ENCODE assay signal across 15 cellular contexts in the genomic region with DNA sequence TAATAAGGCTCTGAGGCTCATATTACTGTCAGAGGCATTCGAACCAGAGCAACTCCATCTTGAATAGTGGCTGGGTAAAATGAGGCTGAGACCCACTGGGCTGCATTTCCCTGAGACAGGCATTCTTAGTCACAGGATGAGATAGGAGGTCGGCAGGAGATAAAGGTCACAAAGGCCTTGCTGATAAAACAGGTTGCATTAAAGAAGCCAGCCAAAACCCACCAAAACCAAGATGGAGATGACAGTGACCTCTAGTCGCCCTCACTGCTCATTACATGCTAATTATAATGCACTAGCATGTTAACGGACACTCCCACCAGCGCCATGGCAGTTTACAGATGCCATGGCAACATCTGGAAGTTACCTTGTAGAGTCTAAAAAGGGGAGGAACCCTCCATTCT. TPM values are rescaled to one million over a fixed set of nuclear protein-coding genes. Genes with fewer than 3 reads are reported as not detected.
DNase-seq lines count a peak whose midpoint lies in the region; ATAC-seq, FAIRE-seq and TF ChIP-seq lines count a peak whose summit lies in the region.
"Had no signal": no experiment of that assay in that cellular context is flagged by ENCODE, and none has a peak within 500 bp of the region (broad histone marks: within the 10 kb centered on the region; RNA-seq: fewer than 3 reads in every experiment).

No MANE protein-coding gene starts in this region.

- H4K8ac ChIP-seq in mesendoderm (ENCODE audit: low read depth, low read length): no peak overlapping the region

- H3K27ac ChIP-seq in K562 (ENCODE audit: extremely low read depth, low read depth, low read length) (no peak overlapping the region), mesendoderm (ENCODE audit: low read depth, low read length) (no peak overlapping the region)
- H3K27ac ChIP-seq: BLaER1 treated with 17β-estradiol and CSF1 and Interleukin-3, amounts not matched to agents 10 nM and 100 nM had no signal

- H2BK15ac ChIP-seq in mesendoderm (replicated peaks; ENCODE audit: low read depth): no peak overlapping the region

- no peak overlapping the region for H2BK5ac ChIP-seq in mesendoderm (ENCODE audit: low read length)

- H3K27me3 ChIP-seq in K562 (ENCODE audit: control insufficient read depth in 2 of 2, insufficient read depth in 2 of 2, low read length in 2 of 2) (no peaks in the 10 kb centered on the region; a peak in 1 of 5 replicates), mesendoderm (ENCODE audit: insufficient read depth, low read length, poor library complexity) (no peaks in the 10 kb centered on the region)
- H3K27me3 ChIP-seq: BLaER1 treated with 17β-estradiol and CSF1 and Interleukin-3, amounts not matched to agents 10 nM and 100 nM had no signal

- H3K23ac ChIP-seq in mesendoderm (ENCODE audit: low read length): no peak overlapping the region

- H3K36me3 ChIP-seq in K562 (ENCODE audit: control insufficient read depth, insufficient read depth, low read length): no peaks in the 10 kb centered on the region
- H3K36me3 ChIP-seq in mesendoderm (ENCODE audit: control insufficient read depth, insufficient read depth, low read length): no peaks in the 10 kb centered on the region
- H3K36me3 ChIP-seq: BLaER1 treated with 17β-estradiol and CSF1 and Interleukin-3, amounts not matched to agents 10 nM and 100 nM had no signal

- no peaks in the 10 kb centered on the region for H3K9me1 ChIP-seq in K562 (ENCODE audit: control insufficient read depth, insufficient read depth, low read length)

- no peaks in the 10 kb centered on the region for H3K79me2 ChIP-seq in K562 (ENCODE audit: control insufficient read depth, insufficient read depth, low read length)
- H3K79me2 ChIP-seq in mesendoderm (ENCODE audit: control insufficient read depth, insufficient read depth, low read length): no peaks in the 10 kb centered on the region

- H2BK120ac ChIP-seq in mesendoderm (ENCODE audit: low read depth, low read length): no peak overlapping the region

- no peak overlapping the region for H4K5ac ChIP-seq in mesendoderm (ENCODE audit: low read length)

- intact Hi-C loops in K562 (cut with micrococcal nuclease): no loop called here

- H3K9ac ChIP-seq in K562 (ENCODE audit: insufficient read depth in 1 of 2, low read depth in 2 of 2, low read length in 2 of 2) (no peak overlapping the region), mesendoderm (ENCODE audit: low read length) (no peak overlapping the region)
- H3K9ac ChIP-seq: BLaER1 treated with 17β-estradiol and CSF1 and Interleukin-3, amounts not matched to agents 10 nM and 100 nM had no signal

- 0% methylated on average over 4 of the region's 5 CpGs for WGBS in K562 (ENCODE audit: insufficient coverage, low coverage, missing lambda C conversion rate)
- WGBS in mesendoderm (ENCODE audit: extremely low coverage, insufficient coverage, low lambda C conversion rate): no CpG with 5 or more reads among the region's 5 CpGs

- no peak overlapping the region for H2AFZ ChIP-seq in K562 (ENCODE audit: low read depth, low read length)

- BruUV-seq in K562 (replicated peaks; lab: Mats Ljungman, UMichigan): no TSS peak

- TF ChIP-seq EP300 in K562 (IDR thresholded peaks at IDR 0.05; ENCODE audit: low read length): no peak

- TF ChIP-seq POLR2A in K562 (conservative IDR thresholded peaks at IDR 0.05): no peak

- FAIRE-seq in K562 (lab: Jason Lieb, UNC): no peak

- no peak overlapping the region for H3K4ac ChIP-seq in mesendoderm (ENCODE audit: low read depth, low read length)

- DNase-seq in GM12865 (ENCODE audit: low read depth) (peak; percentile 3), NCI-H69 (lab: John Stamatoyannopoulos, UW) (peak; percentile 49), K562 (ENCODE audit: extremely low read depth in 1 of 4, low spot score in 3 of 4) (peak in 1 of 4 experiments; percentile 16), mesendoderm (peak; percentile 78), NCI-H526 (lab: John Stamatoyannopoulos, UW) (no peak)
- DNase-seq: Calu3; CD8-positive, alpha-beta T cell; GDM1; GOT3; H7; HFFc6 had no signal

- H3K4me2 ChIP-seq in K562 (ENCODE audit: insufficient read depth, low read length): no peak overlapping the region
- H3K4me2 ChIP-seq in mesendoderm (ENCODE audit: low read length): no peak overlapping the region
- H3K4me2 ChIP-seq: BLaER1 treated with 17β-estradiol and CSF1 and Interleukin-3, amounts not matched to agents 10 nM and 100 nM had no signal

- H3K9me3 ChIP-seq in K562 (replicated peaks; ENCODE audit: control insufficient read depth, insufficient read depth, low read depth, low read length): no peaks in the 10 kb centered on the region
- H3K9me3 ChIP-seq: BLaER1 treated with 17β-estradiol and CSF1 and Interleukin-3, amounts not matched to agents 10 nM and 100 nM had no signal

- peak; percentile 57; the same call in 1 of the 3 replicates for ATAC-seq in K562
- ATAC-seq in HG03159 (IDR thresholded peaks at IDR 0.05; ENCODE audit: unreplicated experiment): no peak
- no peak for ATAC-seq in HG03139 (IDR thresholded peaks at IDR 0.05; ENCODE audit: unreplicated experiment)
- ATAC-seq: CD8-positive, alpha-beta T cell; HCT116 had no signal

- no peak overlapping the region for H2AK5ac ChIP-seq in mesendoderm (ENCODE audit: low read length)

- H3K18ac ChIP-seq in mesendoderm (ENCODE audit: low read length): no peak overlapping the region

- in situ Hi-C loops in K562 (cut with MboI): no loop called here

- no peak overlapping the region for H3K56ac ChIP-seq in mesendoderm (ENCODE audit: low read length)

- no peaks in the 10 kb centered on the region for H4K20me1 ChIP-seq in K562 (replicated peaks; ENCODE audit: control insufficient read depth, insufficient read depth, low read length)
- H4K20me1 ChIP-seq: BLaER1 treated with 17β-estradiol and CSF1 and Interleukin-3, amounts not matched to agents 10 nM and 100 nM had no signal

- H3K4me3 ChIP-seq in GM12865 (ENCODE audit: low read depth, low read length) (no peak overlapping the region), K562 (no peak overlapping the region), mesendoderm (ENCODE audit: low read length) (no peak overlapping the region)
- H3K4me3 ChIP-seq: BLaER1 treated with 17β-estradiol and CSF1 and Interleukin-3, amounts not matched to agents 10 nM and 100 nM had no signal

- TF ChIP-seq CTCF in GM12865 (IDR thresholded peaks at IDR 0.05; ENCODE audit: insufficient read depth, low read depth, low read length, missing control alignments): no peak
- peak in 2 of 3 experiments; percentile 21 to 29; a peak in 3 of 6 replicates for TF ChIP-seq CTCF in K562 (IDR thresholded peaks at IDR 0.05 in 2 of 3, conservative IDR thresholded peaks at IDR 0.05 in 1 of 3; ENCODE audit: insufficient read depth in 2 of 3, low read depth in 1 of 3, low read length in 3 of 3)

- POLR2A ChIA-PET in K562 (lab: Yijun Ruan, JAX): interaction anchor here (1.2 kb wide), 1 partner anchor 26 kb away, joined by 3 read pairs; no protein-coding TSS in a partner anchor

- CTCF ChIA-PET in K562 (lab: Yijun Ruan, JAX; ENCODE audit: low intra/inter-chr PET ratio): no interaction called here

- H3K4me1 ChIP-seq in K562 (replicated peaks in 1 of 2; ENCODE audit: control insufficient read depth in 2 of 2, insufficient read depth in 2 of 2, low read length in 2 of 2) (no peaks in the 10 kb centered on the region; a peak in 1 of 5 replicates), mesendoderm (ENCODE audit: control insufficient read depth, low read depth, low read length) (peaks cover 13% of the 10 kb centered on the region)

- no peaks in the 10 kb centered on the region for H3K79me1 ChIP-seq in mesendoderm (ENCODE audit: low read length)

- peak in 1 of 2 experiments; percentile 15; a peak in 1 of 4 replicates for TF ChIP-seq RAD21 in K562 (CRISPR knock-in tag; conservative IDR thresholded peaks at IDR 0.05 in 1 of 2, IDR thresholded peaks at IDR 0.05 in 1 of 2)

TF ChIP-seq in K562, 482 proteins besides CTCF, POLR2A, EP300 and RAD21 (continues in another document):
- TF ChIP-seq RFX1 (IDR thresholded peaks at IDR 0.05): peak; percentile 67
- no peak for TF ChIP-seq NR4A1 (CRISPR knock-in tag; IDR thresholded peaks at IDR 0.05)
- peak; percentile 64; the same call in 1 of the 2 replicates for TF ChIP-seq NR4A1 (tag; IDR thresholded peaks at IDR 0.05)
- TF ChIP-seq ELF4 (CRISPR knock-in tag; IDR thresholded peaks at IDR 0.05): no peak
- peak; percentile 47; the same call in 1 of the 2 replicates for TF ChIP-seq NFXL1 (CRISPR knock-in tag; IDR thresholded peaks at IDR 0.05)
- peak; percentile 83; the same call in 1 of the 2 replicates for TF ChIP-seq ZNF76 (CRISPR knock-in tag; IDR thresholded peaks at IDR 0.05; ENCODE audit: borderline replicate concordance)

RNA-seq across cellular contexts. Expression of a gene that starts 18.0 kb away (rescaled TPM):
- total RNA-seq in K562 (2011; cell fraction: chromatin; rRNA removed; ENCODE audit: low replicate concordance): 0.76 and 0.93 TPM in 2 replicates
- 0.66 and 0.67 TPM in 2 replicates for total RNA-seq in K562 (2011; cell fraction: nucleolus; rRNA removed)
- total RNA-seq in K562 (2011; cell fraction: nucleoplasm; rRNA removed): 1.2 and 2.2 TPM in 2 replicates
- total RNA-seq in K562 (2014; rRNA removed): 0.08 and 0.23 TPM in 2 replicates
- 0.22 and 0.67 TPM in 2 replicates for total RNA-seq in K562 (2014; rRNA removed; fragmentation: Illumina TruSeq; extraction: Trizol)
- total RNA-seq in K562 (2015; rRNA removed; fragmentation: Illumina TruSeq; extraction: Trizol): 0.60 and 0.65 TPM in 2 replicates
- 0.58 and 0.67 TPM in 2 replicates for total RNA-seq in K562 (2021)
- 0.79 and 0.85 TPM in 2 replicates for polyA plus RNA-seq in K562 (2011; rRNA removed)
- polyA plus RNA-seq in K562 (2011; cell fraction: cytosol; rRNA removed): 0.34 and 1.2 TPM in 2 replicates
- polyA plus RNA-seq in K562 (2011; cell fraction: nucleus; rRNA removed): 1.1 and 1.4 TPM in 2 replicates
- polyA plus RNA-seq in K562 (2012): 0.73 and 0.89 TPM in 2 replicates
- polyA plus RNA-seq in K562 (2014; fragmentation: Illumina TruSeq; extraction: Trizol): 0.31 and 0.57 TPM in 2 replicates
- under 1 TPM; 0.31 to 0.39 TPM for polyA plus RNA-seq in K562 (2014; fragmentation: Nextera tagmentation; extraction: Ambion mirVana)
- polyA plus RNA-seq in K562 (2014; rRNA removed): 0.29 and 0.76 TPM in 2 replicates
- polyA minus RNA-seq in K562 (2011; rRNA and poly(A)+ RNA removed): 2.0 and 9.8 TPM in 2 replicates
- 3.6 and 10.5 TPM in 2 replicates for polyA minus RNA-seq in K562 (2011; cell fraction: cytosol; rRNA and poly(A)+ RNA removed)
- polyA minus RNA-seq in K562 (2011; cell fraction: nucleus; rRNA and poly(A)+ RNA removed): 2.3 and 6.4 TPM in 2 replicates
- polyA plus RNA-seq in mesendoderm (2013, experiment 1 of 2): 3.9 TPM
- 3.8 TPM for polyA plus RNA-seq in mesendoderm (2013, experiment 2 of 2)

Comparison
In these comparisons a context has a peak if more than half of its experiments do, and no peak if none do; other contexts are left out.
1. DNase-seq: peak in GM12865 (single experiment), NCI-H69 (single experiment) and mesendoderm (single experiment); none in NCI-H526 (0 of 2).